ENCODE assay signal across 8 cellular contexts in the genomic region with DNA sequence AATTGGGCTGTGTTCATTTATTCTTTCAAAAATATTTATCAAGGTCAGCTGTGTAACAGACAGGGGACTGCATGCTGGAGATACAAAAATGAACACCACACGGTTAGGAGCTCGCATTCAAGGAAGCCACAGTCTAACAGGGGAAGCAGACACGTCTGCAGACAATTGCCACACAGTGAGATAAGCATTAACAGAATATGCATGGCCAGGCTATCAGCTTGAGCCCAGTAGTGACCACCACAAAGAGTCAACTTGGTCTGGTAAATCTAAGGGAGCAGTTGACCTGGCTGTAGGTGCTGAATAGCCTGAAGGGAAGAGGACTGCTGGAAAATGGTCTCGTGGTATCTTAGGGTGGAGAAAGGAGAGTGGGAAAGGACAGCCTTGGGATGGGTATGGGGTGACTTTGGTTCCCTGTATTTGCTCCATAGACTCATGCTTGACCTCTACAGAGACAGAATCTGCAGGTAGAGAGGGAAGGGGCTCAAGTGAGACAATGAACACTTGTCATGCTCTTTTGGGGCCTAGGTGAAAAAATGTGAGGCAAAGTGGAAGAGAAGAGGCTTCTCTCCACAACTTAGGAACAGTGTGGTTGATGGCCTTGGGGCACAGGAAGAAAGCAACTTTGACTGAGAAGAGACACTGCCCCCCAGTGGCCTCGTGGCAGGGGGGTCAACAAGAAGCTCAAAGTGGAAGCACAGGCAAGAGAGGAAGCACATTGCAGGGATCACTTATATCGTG. TPM values are rescaled to one million over a fixed set of nuclear protein-coding genes. Genes with fewer than 3 reads are reported as not detected.
DNase-seq lines count a peak whose midpoint lies in the region; ATAC-seq and TF ChIP-seq lines count a peak whose summit lies in the region.

No MANE protein-coding gene starts in this region.

- H3K4me1 Mint-ChIP-seq in activated CD4-positive, alpha-beta T cell treated with anti-CD3 and anti-CD28 coated beads, Interleukin-2, amount 10 ng/mL, durations not matched to agents 24 days and 14 days = peaks cover 21% of the 10 kb centered on the region

- H3K4me1 ChIP-seq in lung (ENCODE audit: control insufficient read depth in 2 of 2, insufficient read depth in 2 of 2, low read length in 2 of 2) = peaks cover 0 to 1% of the 10 kb centered on the region in 2 donors

- peaks cover 4% of the 10 kb centered on the region for H3K27me3 Mint-ChIP-seq in activated CD4-positive, alpha-beta T cell treated with anti-CD3 and anti-CD28 coated beads, Interleukin-2, amount 10 ng/mL, durations not matched to agents 24 days and 14 days

- no peaks in the 10 kb centered on the region for H3K9me3 Mint-ChIP-seq in activated CD4-positive, alpha-beta T cell treated with anti-CD3 and anti-CD28 coated beads, Interleukin-2, amount 10 ng/mL, durations not matched to agents 24 days and 14 days

- H3K27ac ChIP-seq in lung (ENCODE audit: low read depth in 1 of 2, low read length in 1 of 2) = no peak overlapping the region

- intact Hi-C loops in activated CD4-positive, alpha-beta T cell treated with anti-CD3 and anti-CD28 coated beads, Interleukin-2, amount 10 ng/mL, durations not matched to agents 24 days and 14 days (cut with micrococcal nuclease) = loop anchor here (1.0 to 10.0 kb wide), 4 partner anchors 70 to 637 kb away; no protein-coding TSS in a partner anchor

- peak; percentile 47 for ATAC-seq in HG03280 (IDR thresholded peaks at IDR 0.05; ENCODE audit: unreplicated experiment)
- peak; percentile 56 for ATAC-seq in lung (ENCODE audit: insufficient read depth, low FRiP score)

- WGBS in lung, 2 donors = 39 to 50% methylated on average over 6 of the region's 6 CpGs

- H3K9me3 ChIP-seq in lung (ENCODE audit: control insufficient read depth in 2 of 2, insufficient read depth in 1 of 2, low read length in 1 of 2) = no peaks in the 10 kb centered on the region

- H3K4me3 ChIP-seq in lung = no peak overlapping the region

- no peak overlapping the region for H3K27ac Mint-ChIP-seq in activated CD4-positive, alpha-beta T cell treated with anti-CD3 and anti-CD28 coated beads, Interleukin-2, amount 10 ng/mL, durations not matched to agents 24 days and 14 days

- peak; percentile 70 for TF ChIP-seq CTCF in lung (IDR thresholded peaks at IDR 0.05; ENCODE audit: control extremely low read depth, extremely low read depth)

- no peaks in the 10 kb centered on the region for H3K27me3 ChIP-seq in lung (ENCODE audit: control insufficient read depth, insufficient read depth)

- no peaks in the 10 kb centered on the region for H3K36me3 ChIP-seq in lung (ENCODE audit: control insufficient read depth in 2 of 2, insufficient read depth in 2 of 2, low read length in 2 of 2)

- H3K4me3 Mint-ChIP-seq in activated CD4-positive, alpha-beta T cell treated with anti-CD3 and anti-CD28 coated beads, Interleukin-2, amount 10 ng/mL, durations not matched to agents 24 days and 14 days = no peak overlapping the region

- no peaks in the 10 kb centered on the region for H3K36me3 Mint-ChIP-seq in activated CD4-positive, alpha-beta T cell treated with anti-CD3 and anti-CD28 coated beads, Interleukin-2, amount 10 ng/mL, durations not matched to agents 24 days and 14 days (ENCODE audit: low read depth)

- peak; percentile 57 for DNase-seq in NCI-H1436 (lab: John Stamatoyannopoulos, UW)
- DNase-seq in NCI-H1436 treated with DMSO at 0.1 percent for 48 hours (lab: John Stamatoyannopoulos, UW) = no peak
- DNase-seq in NCI-H526 treated with DMSO at 0.1 percent for 48 hours (lab: John Stamatoyannopoulos, UW) = peak; percentile 83
- DNase-seq in activated CD4-positive, alpha-beta T cell treated with anti-CD3 and anti-CD28 coated beads, Interleukin-2, amount 10 ng/mL, durations not matched to agents 24 days and 14 days = peak; percentile 91
- peak; percentile 37 for DNase-seq in dedifferentiated amniotic fluid mesenchymal stem cell (ENCODE audit: extremely low spot score)
- peak; percentile 66 for DNase-seq in lung (ENCODE audit: low spot score)
- DNase-seq in stimulated activated CD8-positive, alpha-beta memory T cell treated with anti-CD3 and anti-CD28 coated beads, Interleukin-15, amount 100 ng/mL, for 48 hours (ENCODE audit: low read depth in 2 of 2) = peak; percentile 36 to 49

RNA-seq across cellular contexts. Expression of a gene that starts 7.6 kb away (rescaled TPM):
- 4.4 and 5.5 TPM in 2 replicates for total RNA-seq in activated CD4-positive, alpha-beta T cell treated with anti-CD3 and anti-CD28 coated beads, Interleukin-2, amount 10 ng/mL, durations not matched to agents 24 days and 14 days
- total RNA-seq in lung = 100 to 1,000 TPM in 1 of 2 donors, 10 to 100 TPM in 1; 36.0 to 116 TPM
- polyA plus RNA-seq in lung = 10 to 100 TPM; 31.9 to 78.6 TPM

RNA-seq across cellular contexts. Expression of a gene that starts 57.1 kb away (rescaled TPM):
- total RNA-seq in activated CD4-positive, alpha-beta T cell treated with anti-CD3 and anti-CD28 coated beads, Interleukin-2, amount 10 ng/mL, durations not matched to agents 24 days and 14 days = 344 and 355 TPM in 2 replicates
- 100 to 1,000 TPM; 129 to 157 TPM for total RNA-seq in lung
- polyA plus RNA-seq in lung = 10 to 100 TPM; 55.5 to 99.8 TPM
